Comparison of ENCODE assay signal across 1 cellular context in genomic region chr17:49468827-49469385, GRCh38.
TF ChIP-seq lines count a peak whose summit lies in the region.

No MANE protein-coding gene starts in this region.

TF ChIP-seq in SK-N-SH, 30 proteins besides CTCF, POLR2A, EP300 and RAD21 (continued from another document):
- TF ChIP-seq PBX3 (IDR thresholded peaks at IDR 0.05) (no peak), RXRA (IDR thresholded peaks at IDR 0.05; ENCODE audit: borderline replicate concordance, low read depth) (no peak), NFIC (IDR thresholded peaks at IDR 0.05; ENCODE audit: borderline replicate concordance) (no peak), TAF1 (IDR thresholded peaks at IDR 0.05; ENCODE audit: borderline replicate concordance, low read depth, low read length) (no peak), CHD2 (IDR thresholded peaks at IDR 0.05; ENCODE audit: low read length, partially characterized antibody) (no peak), POLR2AphosphoS5 (IDR thresholded peaks at IDR 0.05; ENCODE audit: low read depth, low read length) (no peak), RFX5 (IDR thresholded peaks at IDR 0.05; ENCODE audit: low read length) (no peak), IRF3 (IDR thresholded peaks at IDR 0.05; ENCODE audit: low read depth, low read length) (no peak), MAX (IDR thresholded peaks at IDR 0.05; ENCODE audit: low read depth) (no peak), RCOR1 (IDR thresholded peaks at IDR 0.05; ENCODE audit: low read length) (no peak), USF2 (IDR thresholded peaks at IDR 0.05; ENCODE audit: borderline replicate concordance, low read depth, low read length) (no peak), SMC3 (IDR thresholded peaks at IDR 0.05; ENCODE audit: low read depth, low read length) (no peak), JUND (IDR thresholded peaks at IDR 0.05) (no peak), USF1 (IDR thresholded peaks at IDR 0.05; ENCODE audit: borderline replicate concordance, low read depth) (no peak)
